1 cellular context compared by ENCODE assay signal in genomic region chr7:100966542-100967291, GRCh38.
A peak's percentile ranks its signal among the peaks of the same experiment; 100 is the strongest.
TF ChIP-seq lines count a peak whose summit lies in the region.

No MANE protein-coding gene starts in this region.

TF ChIP-seq in H1, 55 proteins besides CTCF, POLR2A, EP300 and RAD21 (continued from another document):
- TF ChIP-seq SP2 (IDR thresholded peaks at IDR 0.05; ENCODE audit: low read length): no peak
- TF ChIP-seq ASH2L (IDR thresholded peaks at IDR 0.05; ENCODE audit: low read length): peak; percentile 0
- 0 out of 2 replicates have a peak, but pooled peaks have one; percentile 5 for TF ChIP-seq GABPA (IDR thresholded peaks at IDR 0.05; ENCODE audit: borderline replicate concordance, insufficient read depth, low read length)
- TF ChIP-seq CHD2 (IDR thresholded peaks at IDR 0.05; ENCODE audit: low read length): no peak
- no peak for TF ChIP-seq SAP30 (IDR thresholded peaks at IDR 0.05; ENCODE audit: insufficient read depth, insufficient replicate concordance, low read length)
- TF ChIP-seq CHD1 (IDR thresholded peaks at IDR 0.05; ENCODE audit: low read depth, low read length): no peak
- TF ChIP-seq, protein P1, sequence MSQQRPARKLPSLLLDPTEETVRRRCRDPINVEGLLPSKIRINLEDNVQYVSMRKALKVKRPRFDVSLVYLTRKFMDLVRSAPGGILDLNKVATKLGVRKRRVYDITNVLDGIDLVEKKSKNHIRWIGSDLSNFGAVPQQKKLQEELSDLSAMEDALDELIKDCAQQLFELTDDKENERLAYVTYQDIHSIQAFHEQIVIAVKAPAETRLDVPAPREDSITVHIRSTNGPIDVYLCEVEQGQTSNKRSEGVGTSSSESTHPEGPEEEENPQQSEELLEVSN (IDR thresholded peaks at IDR 0.05): no peak; the same call in 1 of the 2 replicates
- TF ChIP-seq POU5F1 (IDR thresholded peaks at IDR 0.05; ENCODE audit: low read depth, low read length): no peak
- no peak for TF ChIP-seq BCL11A (IDR thresholded peaks at IDR 0.05; ENCODE audit: low read depth in 2 of 2, low read length in 2 of 2)
- no peak; the same call in 1 of the 2 replicates for TF ChIP-seq TAF1 (IDR thresholded peaks at IDR 0.05; ENCODE audit: low read depth, low read length)
- TF ChIP-seq NANOG (IDR thresholded peaks at IDR 0.05; ENCODE audit: insufficient read depth, low read depth, low read length, poor library complexity, severe bottlenecking): no peak
- peak; percentile 43; the same call in 1 of the 2 replicates for TF ChIP-seq SUZ12 (IDR thresholded peaks at IDR 0.05; ENCODE audit: low read length)
- no peak for TF ChIP-seq TBP (IDR thresholded peaks at IDR 0.05; ENCODE audit: low read depth, low read length)
- peak; percentile 0 for TF ChIP-seq KDM4A (IDR thresholded peaks at IDR 0.05; ENCODE audit: low read depth, low read length, severe bottlenecking)
- no peak for TF ChIP-seq BACH1 (IDR thresholded peaks at IDR 0.05; ENCODE audit: low read length)
- TF ChIP-seq KDM5A (IDR thresholded peaks at IDR 0.05; ENCODE audit: low read length): no peak
- no peak for TF ChIP-seq JUN (IDR thresholded peaks at IDR 0.05; ENCODE audit: low read depth, low read length)
- TF ChIP-seq SIN3A (conservative IDR thresholded peaks at IDR 0.05 in 1 of 2, IDR thresholded peaks at IDR 0.05 in 1 of 2; ENCODE audit: low read depth in 1 of 2, low read length in 2 of 2): peak in 1 of 2 experiments; percentile 6; a peak in 1 of 4 replicates
- TF ChIP-seq POLR2AphosphoS5 (IDR thresholded peaks at IDR 0.05; ENCODE audit: low read depth, low read length): no peak
- TF ChIP-seq, protein P2, sequence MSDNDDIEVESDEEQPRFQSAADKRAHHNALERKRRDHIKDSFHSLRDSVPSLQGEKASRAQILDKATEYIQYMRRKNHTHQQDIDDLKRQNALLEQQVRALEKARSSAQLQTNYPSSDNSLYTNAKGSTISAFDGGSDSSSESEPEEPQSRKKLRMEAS (IDR thresholded peaks at IDR 0.05): no peak; the same call in 1 of the 2 replicates
- TF ChIP-seq NRF1 (IDR thresholded peaks at IDR 0.05; ENCODE audit: low read depth, low read length): no peak
- no peak for TF ChIP-seq FOSL1 (IDR thresholded peaks at IDR 0.05; ENCODE audit: insufficient read depth, low read depth, low read length)
- no peak for TF ChIP-seq CEBPB (IDR thresholded peaks at IDR 0.05; ENCODE audit: low read depth, low read length)
- TF ChIP-seq, protein P3, sequence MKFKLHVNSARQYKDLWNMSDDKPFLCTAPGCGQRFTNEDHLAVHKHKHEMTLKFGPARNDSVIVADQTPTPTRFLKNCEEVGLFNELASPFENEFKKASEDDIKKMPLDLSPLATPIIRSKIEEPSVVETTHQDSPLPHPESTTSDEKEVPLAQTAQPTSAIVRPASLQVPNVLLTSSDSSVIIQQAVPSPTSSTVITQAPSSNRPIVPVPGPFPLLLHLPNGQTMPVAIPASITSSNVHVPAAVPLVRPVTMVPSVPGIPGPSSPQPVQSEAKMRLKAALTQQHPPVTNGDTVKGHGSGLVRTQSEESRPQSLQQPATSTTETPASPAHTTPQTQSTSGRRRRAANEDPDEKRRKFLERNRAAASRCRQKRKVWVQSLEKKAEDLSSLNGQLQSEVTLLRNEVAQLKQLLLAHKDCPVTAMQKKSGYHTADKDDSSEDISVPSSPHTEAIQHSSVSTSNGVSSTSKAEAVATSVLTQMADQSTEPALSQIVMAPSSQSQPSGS (IDR thresholded peaks at IDR 0.05; ENCODE audit: low read length): no peak
- TF ChIP-seq TCF12 (IDR thresholded peaks at IDR 0.05; ENCODE audit: low read depth, low read length): no peak
- no peak for TF ChIP-seq PHF8 (conservative IDR thresholded peaks at IDR 0.05; ENCODE audit: low read depth, low read length)
- TF ChIP-seq RFX5 (IDR thresholded peaks at IDR 0.05; ENCODE audit: borderline replicate concordance, low read depth, low read length): no peak
